Comparison of ENCODE assay signal across 1 cellular context in genomic region chr3:48240711-48241491, GRCh38.
TF ChIP-seq lines count a peak whose summit lies in the region.

TSS of gene ZNF589 (plus strand) at chr3:48241104. CDS start at chr3:48241172, 68 bp downstream.

TF ChIP-seq in K562, 482 proteins besides CTCF, POLR2A, EP300 and RAD21 (continued from another document and continues in another):
- TF ChIP-seq ZBTB11 (CRISPR knock-in tag; IDR thresholded peaks at IDR 0.05): peak in 1 of 3 experiments; percentile 65; a peak in 2 of 6 replicates
- TF ChIP-seq HOMEZ (CRISPR knock-in tag; IDR thresholded peaks at IDR 0.05): no peak
- TF ChIP-seq ZNF589 (CRISPR knock-in tag; IDR thresholded peaks at IDR 0.05; ENCODE audit: low read depth): peak; percentile 75; the same call in 1 of the 2 replicates
- TF ChIP-seq CBFA2T2 (conservative IDR thresholded peaks at IDR 0.05): no peak
- TF ChIP-seq HNRNPH1 (optimal IDR thresholded peaks at IDR 0.05; ENCODE audit: low read depth, low read length): no peak
- TF ChIP-seq UBTF (IDR thresholded peaks at IDR 0.05; ENCODE audit: borderline replicate concordance in 1 of 2, low read depth in 2 of 2, low read length in 2 of 2): 0 out of 4 replicates have a peak, but pooled peaks have one; percentile 53 to 63
- no peak for TF ChIP-seq GATAD2A (IDR thresholded peaks at IDR 0.05)
- TF ChIP-seq ZNF778 (CRISPR knock-in tag; IDR thresholded peaks at IDR 0.05): no peak
- no peak for TF ChIP-seq FOXJ3 (CRISPR knock-in tag; IDR thresholded peaks at IDR 0.05)
- no peak for TF ChIP-seq ZBTB49 (CRISPR knock-in tag; IDR thresholded peaks at IDR 0.05; ENCODE audit: borderline replicate concordance)
- TF ChIP-seq SRSF9 (IDR thresholded peaks at IDR 0.05; ENCODE audit: borderline replicate concordance, low read depth, low read length): no peak
- no peak for TF ChIP-seq NCOA2 (IDR thresholded peaks at IDR 0.05; ENCODE audit: partially characterized antibody in 2 of 2)
- no peak for TF ChIP-seq ZNF764 (CRISPR knock-in tag; IDR thresholded peaks at IDR 0.05; ENCODE audit: low read depth)
- TF ChIP-seq LARP7 (IDR thresholded peaks at IDR 0.05): no peak
- TF ChIP-seq SMARCC2 (IDR thresholded peaks at IDR 0.05; ENCODE audit: low read depth): no peak
- TF ChIP-seq MAX (CRISPR knock-in tag; IDR thresholded peaks at IDR 0.05): peak; percentile 91
- TF ChIP-seq ZNF766 (CRISPR knock-in tag; conservative IDR thresholded peaks at IDR 0.05): 0 out of 2 replicates have a peak, but pooled peaks have one; percentile 11
- no peak for TF ChIP-seq NCOA6 (IDR thresholded peaks at IDR 0.05)
- peak; percentile 59; the same call in 1 of the 2 replicates for TF ChIP-seq JUN (IDR thresholded peaks at IDR 0.05; ENCODE audit: borderline replicate concordance, low read depth, low read length)
- peak; percentile 41; the same call in 1 of the 2 replicates for TF ChIP-seq JUN (CRISPR knock-in tag; IDR thresholded peaks at IDR 0.05; ENCODE audit: borderline replicate concordance)
- no peak for TF ChIP-seq OTX1 (CRISPR knock-in tag; IDR thresholded peaks at IDR 0.05)
- 0 out of 2 replicates have a peak, but pooled peaks have one; percentile 15 for TF ChIP-seq VEZF1 (CRISPR knock-in tag; IDR thresholded peaks at IDR 0.05)
- 0 out of 2 replicates have a peak, but pooled peaks have one; percentile 6 for TF ChIP-seq GATAD2B (IDR thresholded peaks at IDR 0.05; ENCODE audit: borderline replicate concordance)
- TF ChIP-seq ZNF639 (CRISPR knock-in tag; conservative IDR thresholded peaks at IDR 0.05 in 1 of 2, IDR thresholded peaks at IDR 0.05 in 1 of 2): peak in 1 of 2 experiments; percentile 65; a peak in 1 of 4 replicates
- no peak for TF ChIP-seq XRCC4 (IDR thresholded peaks at IDR 0.05; ENCODE audit: extremely low read depth, insufficient read depth, insufficient read length)
- peak in 1 of 2 experiments; percentile 65; a peak in 2 of 4 replicates for TF ChIP-seq NONO (IDR thresholded peaks at IDR 0.05; ENCODE audit: low read depth in 2 of 2, low read length in 1 of 2)
- TF ChIP-seq NEUROD1 (IDR thresholded peaks at IDR 0.05; ENCODE audit: borderline replicate concordance, low read depth, low read length, partially characterized antibody): peak; percentile 13
- peak; percentile 64 for TF ChIP-seq ZNF316 (IDR thresholded peaks at IDR 0.05)
- TF ChIP-seq CEBPZ (IDR thresholded peaks at IDR 0.05; ENCODE audit: borderline replicate concordance, low read depth, low read length): no peak
